9 cellular contexts compared by ENCODE assay signal in genomic region chr15:100671858-100672543, GRCh38.
A peak's percentile ranks its signal among the peaks of the same experiment; 100 is the strongest.
DNase-seq lines count a peak whose midpoint lies in the region; ATAC-seq, FAIRE-seq and TF ChIP-seq lines count a peak whose summit lies in the region.
"Had no signal": no experiment of that assay in that cellular context is flagged by ENCODE, and none has a peak within 500 bp of the region (broad histone marks: within the 10 kb centered on the region; RNA-seq: fewer than 3 reads in every experiment).

No MANE protein-coding gene starts in this region.

- TF ChIP-seq CTCF in GM23338 (conservative IDR thresholded peaks at IDR 0.05; ENCODE audit: low read depth in 2 of 2) (peak; percentile 53 to 78), fibroblast of the aortic adventitia (IDR thresholded peaks at IDR 0.05; ENCODE audit: insufficient read depth, low read length) (peak; percentile 72), natural killer cell (IDR thresholded peaks at IDR 0.05) (no peak)

- no peaks in the 10 kb centered on the region for H3F3A ChIP-seq in GM23338 (replicated peaks; ENCODE audit: low read depth)

- FAIRE-seq in small intestine (lab: Jason Lieb, UNC) (peak; percentile 5), frontal cortex (lab: Jason Lieb, UNC) (no peak)

- H3K4me3 ChIP-seq in GM23338 (no peak overlapping the region), fibroblast of the aortic adventitia (ENCODE audit: low read depth, low read length) (no peak overlapping the region), small intestine (ENCODE audit: low read depth in 1 of 2, low read length in 2 of 2) (no peak overlapping the region)

- no peaks in the 10 kb centered on the region for H3K36me3 Mint-ChIP-seq in GM23338 (ENCODE audit: low read depth)
- no peaks in the 10 kb centered on the region for H3K36me3 Mint-ChIP-seq in stimulated activated naive B cell treated with anti-CD40 and anti-IgM and Interleukin-4, amounts not matched to agents 10 μg/mL and 1 μg/mL and 100 μg/mL, for 72 hours
- no peaks in the 10 kb centered on the region for H3K36me3 Mint-ChIP-seq in natural killer cell

- H3K9me3 Mint-ChIP-seq in GM23338 (peaks cover 5% of the 10 kb centered on the region; the same call in 2 of the 3 replicates), natural killer cell (no peaks in the 10 kb centered on the region)
- peaks cover 0 to 3% of the 10 kb centered on the region in 2 donors for H3K9me3 Mint-ChIP-seq in stimulated activated naive B cell treated with anti-CD40 and anti-IgM and Interleukin-4, amounts not matched to agents 10 μg/mL and 1 μg/mL and 100 μg/mL, for 72 hours

- H3K4me1 Mint-ChIP-seq in GM23338 (no peaks in the 10 kb centered on the region; the same call in 2 of the 3 replicates), natural killer cell (no peaks in the 10 kb centered on the region)
- H3K4me1 Mint-ChIP-seq in stimulated activated naive B cell treated with anti-CD40 and anti-IgM and Interleukin-4, amounts not matched to agents 10 μg/mL and 1 μg/mL and 100 μg/mL, for 72 hours = no peaks in the 10 kb centered on the region

- H3K27ac ChIP-seq in GM23338 (ENCODE audit: low read depth) (no peak overlapping the region), small intestine (ENCODE audit: low read depth in 1 of 2, low read length in 1 of 2) (peak overlapping the region in 1 of 2 donors; percentile 25)
- H3K27ac ChIP-seq: neutrophil had no signal

- intact Hi-C loops in natural killer cell (cut with micrococcal nuclease) = no loop called here

- H3K36me3 ChIP-seq in GM23338 (ENCODE audit: insufficient read depth) (no peaks in the 10 kb centered on the region), small intestine (ENCODE audit: control insufficient read depth in 2 of 2, insufficient read depth in 2 of 2, low read length in 2 of 2) (no peaks in the 10 kb centered on the region)
- H3K36me3 ChIP-seq: neutrophil had no signal

- H3K27me3 ChIP-seq in GM23338 (ENCODE audit: insufficient read depth) (no peaks in the 10 kb centered on the region), small intestine (ENCODE audit: control insufficient read depth in 2 of 2, insufficient read depth in 2 of 2, low read length in 2 of 2) (no peaks in the 10 kb centered on the region)

- H4K20me1 ChIP-seq in GM23338 (replicated peaks; ENCODE audit: insufficient read depth) = no peaks in the 10 kb centered on the region

- peak; percentile 92 for ATAC-seq in GM23338
- ATAC-seq in stimulated activated naive B cell treated with anti-CD40 and anti-IgM and Interleukin-4, amounts not matched to agents 10 μg/mL and 1 μg/mL and 100 μg/mL, for 72 hours (replicated peaks) = no peak
- no peak for ATAC-seq in natural killer cell

- no peak overlapping the region for H3K27ac Mint-ChIP-seq in GM23338
- no peak overlapping the region for H3K27ac Mint-ChIP-seq in stimulated activated naive B cell treated with anti-CD40 and anti-IgM and Interleukin-4, amounts not matched to agents 10 μg/mL and 1 μg/mL and 100 μg/mL, for 72 hours
- H3K27ac Mint-ChIP-seq in natural killer cell = no peak overlapping the region

- WGBS in small intestine, 3 donors = 58 to 69% (median 65%) methylated on average over 13 of the region's 13 CpGs

- H3K4me3 Mint-ChIP-seq in GM23338 (no peak overlapping the region), natural killer cell (no peak overlapping the region)
- H3K4me3 Mint-ChIP-seq in stimulated activated naive B cell treated with anti-CD40 and anti-IgM and Interleukin-4, amounts not matched to agents 10 μg/mL and 1 μg/mL and 100 μg/mL, for 72 hours = no peak overlapping the region

- H2AFZ ChIP-seq in GM23338 = no peak overlapping the region

- H3K9me3 ChIP-seq in small intestine (ENCODE audit: control insufficient read depth, low read depth) = no peaks in the 10 kb centered on the region
- H3K9me3 ChIP-seq: neutrophil had no signal

- H3K4me2 ChIP-seq in GM23338 = no peak overlapping the region

- DNase-seq in GM23338 (ENCODE audit: low spot score) (peak; percentile 35), fibroblast of the aortic adventitia (ENCODE audit: low read depth) (peak; percentile 61), small intestine (no peak), frontal cortex (ENCODE audit: low spot score in 2 of 2) (no peak), natural killer cell (no peak), NCI-H510A (lab: John Stamatoyannopoulos, UW) (no peak)
- no peak for DNase-seq in stimulated activated naive B cell treated with anti-CD40 and anti-IgM and Interleukin-4, amounts not matched to agents 10 μg/mL and 1 μg/mL and 100 μg/mL, for 72 hours

- H3K4me1 ChIP-seq in GM23338 (ENCODE audit: insufficient read depth) (no peaks in the 10 kb centered on the region), small intestine (ENCODE audit: control insufficient read depth in 2 of 2, insufficient read depth in 1 of 2, low read depth in 1 of 2, low read length in 1 of 2) (no peaks in the 10 kb centered on the region)

- H3K79me2 ChIP-seq in GM23338 (replicated peaks; ENCODE audit: insufficient read depth) = no peaks in the 10 kb centered on the region

- H3K9me2 ChIP-seq in GM23338 (ENCODE audit: insufficient read depth) = no peaks in the 10 kb centered on the region

- H3K27me3 Mint-ChIP-seq in GM23338 (ENCODE audit: insufficient read depth, low read depth, poor library complexity) (peaks cover 4% of the 10 kb centered on the region), natural killer cell (ENCODE audit: low read depth in 2 of 2) (peaks cover 20 to 25% of the 10 kb centered on the region in 2 donors)
- H3K27me3 Mint-ChIP-seq in stimulated activated naive B cell treated with anti-CD40 and anti-IgM and Interleukin-4, amounts not matched to agents 10 μg/mL and 1 μg/mL and 100 μg/mL, for 72 hours = peaks cover 11 to 38% of the 10 kb centered on the region in 2 donors

TF ChIP-seq in GM23338, 12 proteins besides CTCF, POLR2A, EP300 and RAD21 (continues in another document):
- no peak for TF ChIP-seq POLR2AphosphoS5 (IDR thresholded peaks at IDR 0.05; ENCODE audit: low read depth)
- TF ChIP-seq STAT1 (IDR thresholded peaks at IDR 0.05; ENCODE audit: unreplicated experiment) = no peak
- no peak for TF ChIP-seq EZH2phosphoT487 (IDR thresholded peaks at IDR 0.05; ENCODE audit: unreplicated experiment)
- TF ChIP-seq EZH2 (IDR thresholded peaks at IDR 0.05; ENCODE audit: low read depth, unreplicated experiment) = no peak
- TF ChIP-seq ZNF331 (CRISPR knock-in tag; IDR thresholded peaks at IDR 0.05; ENCODE audit: low read depth) = no peak
- TF ChIP-seq CREB1 (CRISPR knock-in tag; IDR thresholded peaks at IDR 0.05; ENCODE audit: low read depth) = no peak

TF ChIP-seq in PFSK-1, 5 proteins besides CTCF, POLR2A, EP300 and RAD21:
- peak; percentile 49 for TF ChIP-seq FOXP2 (optimal IDR thresholded peaks at IDR 0.05; ENCODE audit: borderline replicate concordance, extremely low read depth, extremely low read length, insufficient read depth)
- no peak for TF ChIP-seq TAF1 (IDR thresholded peaks at IDR 0.05; ENCODE audit: borderline replicate concordance, insufficient read depth, low read length)
- TF ChIP-seq SIN3A (IDR thresholded peaks at IDR 0.05; ENCODE audit: borderline replicate concordance, insufficient read depth, low read length) = no peak
- no peak for TF ChIP-seq REST (IDR thresholded peaks at IDR 0.05; ENCODE audit: insufficient read depth in 1 of 2, low read depth in 2 of 2, low read length in 2 of 2)
- no peak for TF ChIP-seq POLR2AphosphoS5 (IDR thresholded peaks at IDR 0.05; ENCODE audit: low read depth, low read length)

Comparison
In these comparisons a context has a peak if more than half of its experiments do, and no peak if none do; other contexts are left out.
1. DNase-seq: peak in GM23338 (single experiment) and fibroblast of the aortic adventitia (single experiment); none in small intestine (single experiment), stimulated activated naive B cell treated with anti-CD40 and anti-IgM and Interleukin-4, amounts not matched to agents 10 μg/mL and 1 μg/mL and 100 μg/mL, for 72 hours (single experiment), frontal cortex (0 of 2), natural killer cell (single experiment) and NCI-H510A (single experiment).